ENCODE assay signal across 16 cellular contexts in genomic region chr7:152399344-152399743, GRCh38. TPM values are rescaled to one million over a fixed set of nuclear protein-coding genes. Genes with fewer than 3 reads are reported as not detected.
DNase-seq lines count a peak whose midpoint lies in the region; ATAC-seq, FAIRE-seq and TF ChIP-seq lines count a peak whose summit lies in the region.
"Had no signal": no experiment of that assay in that cellular context is flagged by ENCODE, and none has a peak within 500 bp of the region (broad histone marks: within the 10 kb centered on the region; RNA-seq: fewer than 3 reads in every experiment).

No MANE protein-coding gene starts in this region.

- H3K4me1 ChIP-seq in K562 (replicated peaks in 1 of 2; ENCODE audit: control insufficient read depth in 2 of 2, insufficient read depth in 2 of 2, low read length in 2 of 2), result peaks cover 0 to 2% of the 10 kb centered on the region in 2 experiments; a peak in 1 of 5 replicates
- H3K4me1 ChIP-seq in mesendoderm (ENCODE audit: control insufficient read depth, low read depth, low read length), result no peaks in the 10 kb centered on the region
- H3K4me1 ChIP-seq in GM23248 (ENCODE audit: insufficient read depth), result peaks cover 11% of the 10 kb centered on the region; the same call in 1 of the 2 replicates

- no peak for ATAC-seq in K562
- ATAC-seq: CD8-positive, alpha-beta T cell; GM12878 had no signal

- peaks cover 14% of the 10 kb centered on the region for H4K20me1 ChIP-seq in K562 (replicated peaks; ENCODE audit: control insufficient read depth, insufficient read depth, low read length)
- H4K20me1 ChIP-seq in GM23248 (ENCODE audit: insufficient read depth), result peaks cover 23% of the 10 kb centered on the region; the same call in 1 of the 2 replicates

- no peak for TF ChIP-seq POLR2A in K562 (conservative IDR thresholded peaks at IDR 0.05)

- H2BK120ac ChIP-seq in mesendoderm (ENCODE audit: low read depth, low read length), result no peak overlapping the region

- H3K9ac ChIP-seq in K562 (ENCODE audit: insufficient read depth in 1 of 2, low read depth in 2 of 2, low read length in 2 of 2) (no peak overlapping the region), mesendoderm (ENCODE audit: low read length) (no peak overlapping the region), GM23248 (no peak overlapping the region)
- H3K9ac ChIP-seq: BLaER1 treated with 17β-estradiol and CSF1 and Interleukin-3, amounts not matched to agents 10 nM and 100 nM had no signal

- no peaks in the 10 kb centered on the region for H3K27me3 ChIP-seq in H7 (ENCODE audit: control insufficient read depth, insufficient read depth, low read length)
- H3K27me3 ChIP-seq in K562 (ENCODE audit: control insufficient read depth in 2 of 2, insufficient read depth in 2 of 2, low read length in 2 of 2), result no peaks in the 10 kb centered on the region
- no peaks in the 10 kb centered on the region for H3K27me3 ChIP-seq in mesendoderm (ENCODE audit: insufficient read depth, low read length, poor library complexity)
- no peaks in the 10 kb centered on the region for H3K27me3 ChIP-seq in GM23248 (replicated peaks; ENCODE audit: insufficient read depth)
- H3K27me3 ChIP-seq: BLaER1 treated with 17β-estradiol and CSF1 and Interleukin-3, amounts not matched to agents 10 nM and 100 nM had no signal

- H3K56ac ChIP-seq in mesendoderm (ENCODE audit: low read length), result no peak overlapping the region

- H3K4me2 ChIP-seq in K562 (ENCODE audit: insufficient read depth, low read length) (no peak overlapping the region), mesendoderm (ENCODE audit: low read length) (no peak overlapping the region), GM23248 (ENCODE audit: unreplicated experiment) (no peak overlapping the region)
- H3K4me2 ChIP-seq: BLaER1 treated with 17β-estradiol and CSF1 and Interleukin-3, amounts not matched to agents 10 nM and 100 nM had no signal

- CTCF ChIA-PET in K562 (lab: Yijun Ruan, JAX; ENCODE audit: low intra/inter-chr PET ratio), result no interaction called here

- POLR2A ChIA-PET in K562 (lab: Yijun Ruan, JAX), result interaction anchor here (0.6 to 1.7 kb wide), 3 partner anchors 23 to 62 kb away, joined by 3 to 6 read pairs (median 5); no protein-coding TSS in a partner anchor

- no peak overlapping the region for H2AK5ac ChIP-seq in mesendoderm (ENCODE audit: low read length)

- no peak overlapping the region for H3K27ac ChIP-seq in K562 (ENCODE audit: extremely low read depth, low read depth, low read length)
- no peak overlapping the region for H3K27ac ChIP-seq in mesendoderm (ENCODE audit: low read depth, low read length)
- no peak overlapping the region for H3K27ac ChIP-seq in GM23248
- H3K27ac ChIP-seq: BLaER1 treated with 17β-estradiol and CSF1 and Interleukin-3, amounts not matched to agents 10 nM and 100 nM had no signal

- no peaks in the 10 kb centered on the region for H3K9me1 ChIP-seq in K562 (ENCODE audit: control insufficient read depth, insufficient read depth, low read length)

- peaks cover 12% of the 10 kb centered on the region for H3K79me1 ChIP-seq in mesendoderm (ENCODE audit: low read length)

- H3F3A ChIP-seq in GM23248 (ENCODE audit: insufficient read depth), result 0 out of 2 replicates have a peak, but pooled peaks cover 8% of the 10 kb centered on the region

- no peak overlapping the region for H4K5ac ChIP-seq in mesendoderm (ENCODE audit: low read length)

- TF ChIP-seq CTCF in K562 (IDR thresholded peaks at IDR 0.05 in 2 of 3, conservative IDR thresholded peaks at IDR 0.05 in 1 of 3; ENCODE audit: insufficient read depth in 2 of 3, low read depth in 1 of 3, low read length in 3 of 3), result no peak

- no peak overlapping the region for H3K18ac ChIP-seq in mesendoderm (ENCODE audit: low read length)

- peaks cover 95% of the 10 kb centered on the region for H3K79me2 ChIP-seq in K562 (ENCODE audit: control insufficient read depth, insufficient read depth, low read length)
- peaks cover 23% of the 10 kb centered on the region for H3K79me2 ChIP-seq in mesendoderm (ENCODE audit: control insufficient read depth, insufficient read depth, low read length)
- H3K79me2 ChIP-seq in GM23248 (ENCODE audit: insufficient read depth), result peaks cover 100% of the 10 kb centered on the region

- H3K4me3 ChIP-seq in H7 (ENCODE audit: insufficient read depth, low read depth, low read length), result no peak overlapping the region
- H3K4me3 ChIP-seq in K562, result no peak overlapping the region
- H3K4me3 ChIP-seq in mesendoderm (ENCODE audit: low read length), result no peak overlapping the region
- no peak overlapping the region for H3K4me3 ChIP-seq in GM23248
- H3K4me3 ChIP-seq: BLaER1 treated with 17β-estradiol and CSF1 and Interleukin-3, amounts not matched to agents 10 nM and 100 nM; GM12878 had no signal

- FAIRE-seq in K562 (lab: Jason Lieb, UNC), result no peak
- FAIRE-seq: GM12878 had no signal

- H3K9me3 ChIP-seq in K562 (replicated peaks; ENCODE audit: control insufficient read depth, insufficient read depth, low read depth, low read length) (no peaks in the 10 kb centered on the region), GM23248 (ENCODE audit: low read depth) (no peaks in the 10 kb centered on the region)

- H3K36me3 ChIP-seq in H7 (replicated peaks; ENCODE audit: control insufficient read depth, insufficient read depth, low read length) (no peaks in the 10 kb centered on the region), K562 (ENCODE audit: control insufficient read depth, insufficient read depth, low read length) (0 out of 3 replicates have a peak, but pooled peaks cover 3% of the 10 kb centered on the region), mesendoderm (ENCODE audit: control insufficient read depth, insufficient read depth, low read length) (no peaks in the 10 kb centered on the region), GM23248 (ENCODE audit: low read depth) (no peaks in the 10 kb centered on the region)

- DNase-seq in H7 (peak; percentile 27), K562 (ENCODE audit: extremely low read depth in 1 of 4, low spot score in 3 of 4) (no peak), mesendoderm (peak; percentile 73), superior temporal gyrus (ENCODE audit: extremely low spot score) (peak; percentile 13), GM23248 (no peak), NCI-H226 (no peak), SK-N-DZ (ENCODE audit: low spot score) (no peak)
- DNase-seq: Calu3; CD8-positive, alpha-beta T cell; DMS 273 treated with DMSO at 0.1 percent for 48 hours; DMS53; DND-41; EL; H9 had no signal

- no peak overlapping the region for H2AFZ ChIP-seq in K562 (ENCODE audit: low read depth, low read length)
- H2AFZ ChIP-seq in GM23248, result no peak overlapping the region

- in situ Hi-C loops in K562 (cut with MboI), result no loop called here
- in situ Hi-C loops in GM23248 (cut with MboI), result no loop called here

- H4K8ac ChIP-seq in mesendoderm (ENCODE audit: low read depth, low read length), result no peak overlapping the region

- BruUV-seq in K562 (replicated peaks; lab: Mats Ljungman, UMichigan), result no TSS peak

- no peak overlapping the region for H2BK15ac ChIP-seq in mesendoderm (replicated peaks; ENCODE audit: low read depth)

- TF ChIP-seq RAD21 in K562 (CRISPR knock-in tag; conservative IDR thresholded peaks at IDR 0.05 in 1 of 2, IDR thresholded peaks at IDR 0.05 in 1 of 2), result no peak

- H2BK5ac ChIP-seq in mesendoderm (ENCODE audit: low read length), result no peak overlapping the region

- no peak overlapping the region for H3K4ac ChIP-seq in mesendoderm (ENCODE audit: low read depth, low read length)

- no peaks in the 10 kb centered on the region for H3K9me2 ChIP-seq in GM23248 (ENCODE audit: insufficient read depth)

- H3K23ac ChIP-seq in mesendoderm (ENCODE audit: low read length), result no peak overlapping the region

- intact Hi-C loops in K562 (cut with micrococcal nuclease), result no loop called here

- no peak for TF ChIP-seq EP300 in K562 (IDR thresholded peaks at IDR 0.05; ENCODE audit: low read length)

TF ChIP-seq in K562, 482 proteins besides CTCF, POLR2A, EP300 and RAD21 (continues in another document):
- no peak for TF ChIP-seq NFIX (CRISPR knock-in tag; IDR thresholded peaks at IDR 0.05; ENCODE audit: low read depth)

RNA-seq across cellular contexts. Expression of gene KMT2C, which starts 36.5 kb away (rescaled TPM):
- total RNA-seq in H7 (2014; rRNA removed; shearing (Covaris generic)), result 8.5 and 14.6 TPM in 2 replicates
- total RNA-seq in K562 (2011; cell fraction: chromatin; rRNA removed; ENCODE audit: low replicate concordance), result 166 and 463 TPM in 2 replicates
- 68.5 and 102 TPM in 2 replicates for total RNA-seq in K562 (2011; cell fraction: nucleolus; rRNA removed)
- total RNA-seq in K562 (2011; cell fraction: nucleoplasm; rRNA removed), result 172 and 242 TPM in 2 replicates
- total RNA-seq in K562 (2014; rRNA removed), result 28.5 and 35.6 TPM in 2 replicates
- 35.8 and 36.2 TPM in 2 replicates for total RNA-seq in K562 (2014; rRNA removed; fragmentation: Illumina TruSeq; extraction: Trizol)
- total RNA-seq in K562 (2015; rRNA removed; fragmentation: Illumina TruSeq; extraction: Trizol), result 34.4 and 36.6 TPM in 2 replicates
- total RNA-seq in K562 (2021), result 62.1 and 67.8 TPM in 2 replicates
- 18.3 and 18.9 TPM in 2 replicates for polyA plus RNA-seq in K562 (2011; rRNA removed)
- 11.3 and 15.9 TPM in 2 replicates for polyA plus RNA-seq in K562 (2011; cell fraction: cytosol; rRNA removed)
- polyA plus RNA-seq in K562 (2011; cell fraction: nucleus; rRNA removed), result 55.9 and 66.9 TPM in 2 replicates
- polyA plus RNA-seq in K562 (2012), result 13.2 and 15.7 TPM in 2 replicates
- 27.1 and 27.3 TPM in 2 replicates for polyA plus RNA-seq in K562 (2014; fragmentation: Illumina TruSeq; extraction: Trizol)
- polyA plus RNA-seq in K562 (2014; fragmentation: Nextera tagmentation; extraction: Ambion mirVana), result 10 to 100 TPM in 1 of 2 experiments, 1 to 10 TPM in 1; 4.9 to 13.0 TPM
- 19.4 and 21.4 TPM in 2 replicates for polyA plus RNA-seq in K562 (2014; rRNA removed)
- polyA minus RNA-seq in K562 (2011; rRNA and poly(A)+ RNA removed), result 118 and 126 TPM in 2 replicates
- polyA minus RNA-seq in K562 (2011; cell fraction: cytosol; rRNA and poly(A)+ RNA removed), result 40.0 and 46.3 TPM in 2 replicates
- polyA minus RNA-seq in K562 (2011; cell fraction: nucleus; rRNA and poly(A)+ RNA removed), result 89.1 and 146 TPM in 2 replicates
- polyA plus RNA-seq in mesendoderm (2013, experiment 1 of 2), result 5.2 TPM
- 5.1 TPM for polyA plus RNA-seq in mesendoderm (2013, experiment 2 of 2)
- total RNA-seq in GM23248 (2014; rRNA removed; shearing (Covaris generic)), result 14.2 and 14.3 TPM in 2 replicates
- polyA plus RNA-seq in GM23248 (2016; fragmentation: Nextera tagmentation; extraction: Ambion mirVana), result 7.2 and 8.3 TPM in 2 replicates
- polyA plus RNA-seq in SK-N-DZ (2014; cell fraction: cytosol; rRNA removed), result 11.7 and 12.5 TPM in 2 replicates
- polyA plus RNA-seq in SK-N-DZ (2014; cell fraction: nucleus; rRNA removed), result 21.4 and 25.3 TPM in 2 replicates

Comparison
In these comparisons a context has a peak if more than half of its experiments do, and no peak if none do; other contexts are left out.
1. DNase-seq: peak in H7 (single experiment), mesendoderm (single experiment) and superior temporal gyrus (single experiment); none in K562 (0 of 4), GM23248 (single experiment), NCI-H226 (single experiment) and SK-N-DZ (single experiment).